ENCODE assay signal across 25 cellular contexts in the genomic region with DNA sequence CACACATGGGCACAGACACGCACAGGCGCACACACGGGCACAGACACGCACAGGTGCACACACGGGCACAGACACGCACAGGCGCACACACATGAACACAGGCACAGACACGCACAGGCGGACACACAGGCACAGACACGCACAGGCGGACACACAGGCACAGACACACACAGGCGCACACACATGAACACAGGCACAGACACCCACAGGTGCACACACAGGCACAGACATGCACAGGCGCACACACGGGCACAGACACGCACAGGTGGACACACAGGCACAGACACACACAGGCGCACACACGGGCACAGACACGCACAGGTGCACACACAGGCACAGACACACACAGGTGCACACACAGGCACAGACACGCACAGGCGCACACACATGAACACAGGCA.
"Had no signal": no experiment of that assay in that cellular context is flagged by ENCODE, and none has a peak within 500 bp of the region (broad histone marks: within the 10 kb centered on the region; RNA-seq: fewer than 3 reads in every experiment).

No MANE protein-coding gene starts in this region.

- DNase-seq: hypothalamus; immature natural killer cell; left ventricle myocardium inferior; mesendoderm; naive B cell; natural killer cell; nephron progenitor cell; ovary; stimulated activated CD4-positive, alpha-beta T cell treated with anti-CD3 and anti-CD28 coated beads, Interleukin-12 subunit alpha, Interleukin-12 subunit beta, amount 100 ng/mL, for 4 hours; stimulated activated CD4-positive, alpha-beta T cell treated with anti-CD3 and anti-CD28 coated beads, Interleukin-15, amount 100 ng/mL, for 24 hours; stimulated activated CD4-positive, alpha-beta T cell treated with anti-CD3 and anti-CD28 coated beads, Interleukin-2, amount 100 ng/mL, for 24 hours; stimulated activated CD4-positive, alpha-beta T cell treated with anti-CD3 and anti-CD28 coated beads, Interleukin-4, amount 100 ng/mL, for 1 hour; stimulated activated naive B cell treated with anti-CD40 and anti-IgM and Interleukin-4, amounts not matched to agents 10 μg/mL and 1 μg/mL and 100 μg/mL, for 72 hours; stimulated activated naive CD8-positive, alpha-beta T cell treated with anti-CD3 and anti-CD28 coated beads, Interleukin-15, Interleukin-2, amounts not matched to agents 100 U/mL and 50 U/mL, for 24 hours had no signal

- H3K27me3 Mint-ChIP-seq: naive B cell; stimulated activated naive B cell treated with anti-CD40 and anti-IgM and Interleukin-4, amounts not matched to agents 10 μg/mL and 1 μg/mL and 100 μg/mL, for 72 hours had no signal

- H3K27ac ChIP-seq: left ventricle myocardium inferior, neural progenitor cell, ovary, right atrium auricular region, skin epidermis, tibial nerve, vagina had no signal

- H3K27me3 ChIP-seq: neural progenitor cell, ovary, right atrium auricular region, tibial nerve, vagina had no signal

- H3K4me1 Mint-ChIP-seq: immature natural killer cell; mesothelial cell of epicardium; naive B cell; natural killer cell; stimulated activated naive B cell treated with anti-CD40 and anti-IgM and Interleukin-4, amounts not matched to agents 10 μg/mL and 1 μg/mL and 100 μg/mL, for 72 hours had no signal

- H3K9me3 Mint-ChIP-seq: mesothelial cell of epicardium, nephron progenitor cell, neural progenitor cell, type B pancreatic cell had no signal

- H3K27ac Mint-ChIP-seq: immature natural killer cell; mesothelial cell of epicardium; naive B cell; natural killer cell; nephron progenitor cell; neural progenitor cell; progenitor cell of endocrine pancreas; stimulated activated naive B cell treated with anti-CD40 and anti-IgM and Interleukin-4, amounts not matched to agents 10 μg/mL and 1 μg/mL and 100 μg/mL, for 72 hours; type B pancreatic cell had no signal

- H3K9ac ChIP-seq: neural progenitor cell had no signal

- H3K4me3 ChIP-seq: left ventricle myocardium inferior, lung, neural progenitor cell, ovary, right atrium auricular region, skin epidermis, tibial nerve, vagina had no signal

- FAIRE-seq: islet of Langerhans had no signal

- H3K4me1 ChIP-seq: left ventricle myocardium inferior, right atrium auricular region, tibial nerve, vagina had no signal

- H3K4me3 Mint-ChIP-seq: immature natural killer cell; mesothelial cell of epicardium; naive B cell; natural killer cell; nephron progenitor cell; neural progenitor cell; stimulated activated naive B cell treated with anti-CD40 and anti-IgM and Interleukin-4, amounts not matched to agents 10 μg/mL and 1 μg/mL and 100 μg/mL, for 72 hours; type B pancreatic cell had no signal

- ATAC-seq: natural killer cell; sciatic nerve; stimulated activated naive B cell treated with anti-CD40 and anti-IgM and Interleukin-4, amounts not matched to agents 10 μg/mL and 1 μg/mL and 100 μg/mL, for 72 hours; stimulated activated naive CD8-positive, alpha-beta T cell treated with anti-CD3 and anti-CD28 coated beads, Interleukin-15, Interleukin-2, amounts not matched to agents 100 U/mL and 50 U/mL, for 24 hours had no signal

- H3K36me3 ChIP-seq: left ventricle myocardium inferior, neural progenitor cell, ovary, right atrium auricular region, tibial nerve, vagina had no signal

- H2AFZ ChIP-seq: neural progenitor cell had no signal

- H3K4me2 ChIP-seq: neural progenitor cell had no signal

- H3K36me3 Mint-ChIP-seq: immature natural killer cell; mesothelial cell of epicardium; naive B cell; natural killer cell; neural progenitor cell; stimulated activated naive B cell treated with anti-CD40 and anti-IgM and Interleukin-4, amounts not matched to agents 10 μg/mL and 1 μg/mL and 100 μg/mL, for 72 hours; type B pancreatic cell had no signal

- H3K9me3 ChIP-seq: left ventricle myocardium inferior, ovary, right atrium auricular region, vagina had no signal
